2 cellular contexts compared by ENCODE assay signal in genomic region chr21:32120231-32120630, GRCh38.
TF ChIP-seq lines count a peak whose summit lies in the region.

No MANE protein-coding gene starts in this region.

TF ChIP-seq in K562, 482 proteins besides CTCF, POLR2A, EP300 and RAD21:
- TF ChIP-seq ZNF277 (CRISPR knock-in tag; IDR thresholded peaks at IDR 0.05; ENCODE audit: borderline replicate concordance) = no peak
- TF ChIP-seq NRF1 (conservative IDR thresholded peaks at IDR 0.05 in 1 of 2, IDR thresholded peaks at IDR 0.05 in 1 of 2) = no peak
- TF ChIP-seq ZNF12 (CRISPR knock-in tag; IDR thresholded peaks at IDR 0.05) = no peak
- TF ChIP-seq ZKSCAN3 (CRISPR knock-in tag; IDR thresholded peaks at IDR 0.05) = no peak
- TF ChIP-seq CUX1 (CRISPR knock-in tag; IDR thresholded peaks at IDR 0.05) = no peak
- TF ChIP-seq HES1 (IDR thresholded peaks at IDR 0.05; ENCODE audit: low read depth) = no peak
- peak; percentile 43; the same call in 1 of the 2 replicates for TF ChIP-seq TFE3 (CRISPR knock-in tag; IDR thresholded peaks at IDR 0.05)
- TF ChIP-seq EHMT2 (IDR thresholded peaks at IDR 0.05) = no peak

TF ChIP-seq in H1, 55 proteins besides CTCF, POLR2A, EP300 and RAD21 (continued from another document):
- no peak for TF ChIP-seq GTF2F1 (IDR thresholded peaks at IDR 0.05; ENCODE audit: borderline replicate concordance, low read depth, low read length)
- no peak for TF ChIP-seq MAFK (IDR thresholded peaks at IDR 0.05; ENCODE audit: low read depth, low read length)
- no peak for TF ChIP-seq CBX8 (IDR thresholded peaks at IDR 0.05; ENCODE audit: borderline replicate concordance, low read depth, low read length)
- TF ChIP-seq TCF12 (IDR thresholded peaks at IDR 0.05; ENCODE audit: low read depth, low read length) = no peak
- no peak for TF ChIP-seq POU5F1 (IDR thresholded peaks at IDR 0.05; ENCODE audit: low read depth, low read length)
- no peak for TF ChIP-seq HDAC6 (IDR thresholded peaks at IDR 0.05; ENCODE audit: low read depth, low read length)
- TF ChIP-seq SP1 (IDR thresholded peaks at IDR 0.05; ENCODE audit: low read depth, low read length) = no peak
- TF ChIP-seq BRCA1 (IDR thresholded peaks at IDR 0.05; ENCODE audit: low read depth, low read length) = no peak
- TF ChIP-seq FOSL1 (IDR thresholded peaks at IDR 0.05; ENCODE audit: insufficient read depth, low read depth, low read length) = no peak
- TF ChIP-seq GABPA (IDR thresholded peaks at IDR 0.05; ENCODE audit: borderline replicate concordance, insufficient read depth, low read length) = no peak
